ENCODE assay signal across 8 cellular contexts in genomic region chr20:45415822-45416637, GRCh38. TPM values are rescaled to one million over a fixed set of nuclear protein-coding genes. Genes with fewer than 3 reads are reported as not detected.
DNase-seq lines count a peak whose midpoint lies in the region; ATAC-seq lines count a peak whose summit lies in the region.

Gene PIGT, plus strand, starts transcription at chr20:45416141. Its CDS starts 16 bp downstream, at chr20:45416157.

- peaks cover 17 to 50% (median 32%) of the 10 kb centered on the region in 7 donors for H3K4me1 Mint-ChIP-seq in naive thymus-derived CD4-positive, alpha-beta T cell
- peaks cover 55% of the 10 kb centered on the region for H3K4me1 Mint-ChIP-seq in stimulated activated memory B cell treated with anti-CD40 and anti-IgM and Interleukin-4, amounts not matched to agents 10 μg/mL and 1 μg/mL and 100 μg/mL, for 72 hours

- intact Hi-C loops in naive thymus-derived CD4-positive, alpha-beta T cell (cut with micrococcal nuclease) = loop anchor here (1.0 to 10.0 kb wide), 11 partner anchors 10 to 1959 kb away; partner anchors contain the start of genes SYS1 (in 2 of the 2), ACOT8 (in 1 of the 2), ADA (in 1 of the 2) and DNTTIP1 (in 1 of the 2)

- peaks cover 32% of the 10 kb centered on the region for H3K36me3 ChIP-seq in KOPT-K1 (ENCODE audit: insufficient read depth, low read length)
- H3K36me3 ChIP-seq in naive thymus-derived CD4-positive, alpha-beta T cell (ENCODE audit: control insufficient read depth in 2 of 3, insufficient read depth in 3 of 3, low read length in 3 of 3) = peaks cover 9 to 33% (median 11%) of the 10 kb centered on the region in 3 experiments

- H3K36me3 Mint-ChIP-seq in naive thymus-derived CD4-positive, alpha-beta T cell = peaks cover 7 to 22% (median 14%) of the 10 kb centered on the region in 5 donors
- peaks cover 40% of the 10 kb centered on the region for H3K36me3 Mint-ChIP-seq in stimulated activated memory B cell treated with anti-CD40 and anti-IgM and Interleukin-4, amounts not matched to agents 10 μg/mL and 1 μg/mL and 100 μg/mL, for 72 hours

- H3K9me3 Mint-ChIP-seq in naive thymus-derived CD4-positive, alpha-beta T cell = no peaks in the 10 kb centered on the region
- no peaks in the 10 kb centered on the region for H3K9me3 Mint-ChIP-seq in stimulated activated memory B cell treated with anti-CD40 and anti-IgM and Interleukin-4, amounts not matched to agents 10 μg/mL and 1 μg/mL and 100 μg/mL, for 72 hours

- CTCF ChIA-PET in naive thymus-derived CD4-positive, alpha-beta T cell (lab: Charles Lee) = interaction anchor here (0.6 to 5.0 kb wide), 6 partner anchors 17 to 354 kb away, joined by 3 to 21 read pairs (median 8); partner anchors contain the start of gene SYS1

- peaks cover 12 to 21% of the 10 kb centered on the region in 2 donors for H3K4me1 ChIP-seq in naive thymus-derived CD4-positive, alpha-beta T cell (ENCODE audit: control insufficient read depth in 2 of 2, insufficient read depth in 2 of 2, low read length in 2 of 2)

- peak within 1 kb of the TSS; percentile 91 to 97 (median 94) for H3K4me3 Mint-ChIP-seq in naive thymus-derived CD4-positive, alpha-beta T cell
- peak within 1 kb of the TSS; percentile 94 for H3K4me3 Mint-ChIP-seq in stimulated activated memory B cell treated with anti-CD40 and anti-IgM and Interleukin-4, amounts not matched to agents 10 μg/mL and 1 μg/mL and 100 μg/mL, for 72 hours

- peak; percentile 45 for DNase-seq in DMS79 treated with DMSO at 0.1 percent for 48 hours (lab: John Stamatoyannopoulos, UW)
- peak; percentile 91 for DNase-seq in RPMI7951 (ENCODE audit: low read depth)
- DNase-seq in activated T-helper 1 cell treated with Interleukin-2 at 50 U/mL for 16 hours (ENCODE audit: low read depth) = peak; percentile 84
- DNase-seq in fibroblast of gingiva (ENCODE audit: low read depth) = peak; percentile 81
- DNase-seq in naive thymus-derived CD4-positive, alpha-beta T cell = peak; percentile 71 to 94 (median 93)

- no peaks in the 10 kb centered on the region for H3K27me3 ChIP-seq in naive thymus-derived CD4-positive, alpha-beta T cell (ENCODE audit: control insufficient read depth in 2 of 2, insufficient read depth in 2 of 2, low read length in 2 of 2)

- no peaks in the 10 kb centered on the region for H3K9me3 ChIP-seq in KOPT-K1 (ENCODE audit: insufficient read depth, low read length, poor library complexity, severe bottlenecking)
- no peaks in the 10 kb centered on the region for H3K9me3 ChIP-seq in naive thymus-derived CD4-positive, alpha-beta T cell (ENCODE audit: control insufficient read depth in 2 of 3, low read length in 3 of 3)

- peak within 1 kb of the TSS; percentile 82 for H3K27ac ChIP-seq in KOPT-K1 (ENCODE audit: low read depth, low read length, poor library complexity, severe bottlenecking)
- peak within 1 kb of the TSS; percentile 95 for H3K27ac ChIP-seq in naive thymus-derived CD4-positive, alpha-beta T cell (ENCODE audit: low read depth, low read length)

- ATAC-seq in GM21737 (IDR thresholded peaks at IDR 0.05; ENCODE audit: unreplicated experiment) = peak; percentile 68
- ATAC-seq in naive thymus-derived CD4-positive, alpha-beta T cell = peak; percentile 98
- ATAC-seq in stimulated activated memory B cell treated with anti-CD40 and anti-IgM and Interleukin-4, amounts not matched to agents 10 μg/mL and 1 μg/mL and 100 μg/mL, for 72 hours = peak; percentile 86

- POLR2A ChIA-PET in naive thymus-derived CD4-positive, alpha-beta T cell (lab: Charles Lee) = interaction anchor here (0.7 to 5.8 kb wide), 12 partner anchors 10 to 533 kb away, joined by 3 to 67 read pairs (median 11); partner anchors contain the start of genes DBNDD2 and SYS1

- peak within 1 kb of the TSS; percentile 98 for H3K4me3 ChIP-seq in naive thymus-derived CD4-positive, alpha-beta T cell (ENCODE audit: low read length)

- no peaks in the 10 kb centered on the region for H3K27me3 Mint-ChIP-seq in naive thymus-derived CD4-positive, alpha-beta T cell
- no peaks in the 10 kb centered on the region for H3K27me3 Mint-ChIP-seq in stimulated activated memory B cell treated with anti-CD40 and anti-IgM and Interleukin-4, amounts not matched to agents 10 μg/mL and 1 μg/mL and 100 μg/mL, for 72 hours

- peak within 1 kb of the TSS; percentile 94 to 99 (median 97) for H3K27ac Mint-ChIP-seq in naive thymus-derived CD4-positive, alpha-beta T cell
- H3K27ac Mint-ChIP-seq in stimulated activated memory B cell treated with anti-CD40 and anti-IgM and Interleukin-4, amounts not matched to agents 10 μg/mL and 1 μg/mL and 100 μg/mL, for 72 hours = peak within 1 kb of the TSS; percentile 96

RNA-seq across cellular contexts. Expression of gene PIGT, which starts in this region (rescaled TPM):
- total RNA-seq in RPMI7951 (2014; rRNA removed; shearing (Covaris generic)) = 196 and 220 TPM in 2 replicates
- 100 to 1,000 TPM in 1 of 5 experiments, 10 to 100 TPM in 4; 78.7 to 140 (median 85.0) TPM for total RNA-seq in naive thymus-derived CD4-positive, alpha-beta T cell
- 10 to 100 TPM; 82.7 to 98.9 TPM for polyA plus RNA-seq in naive thymus-derived CD4-positive, alpha-beta T cell

Comparison
In these comparisons a context has a peak if more than half of its experiments do, and no peak if none do; other contexts are left out.
1. Peak in every context shown above with its lines: DNase-seq, ATAC-seq, H3K4me3 ChIP-seq and H3K27ac ChIP-seq.